In the genomic region with DNA sequence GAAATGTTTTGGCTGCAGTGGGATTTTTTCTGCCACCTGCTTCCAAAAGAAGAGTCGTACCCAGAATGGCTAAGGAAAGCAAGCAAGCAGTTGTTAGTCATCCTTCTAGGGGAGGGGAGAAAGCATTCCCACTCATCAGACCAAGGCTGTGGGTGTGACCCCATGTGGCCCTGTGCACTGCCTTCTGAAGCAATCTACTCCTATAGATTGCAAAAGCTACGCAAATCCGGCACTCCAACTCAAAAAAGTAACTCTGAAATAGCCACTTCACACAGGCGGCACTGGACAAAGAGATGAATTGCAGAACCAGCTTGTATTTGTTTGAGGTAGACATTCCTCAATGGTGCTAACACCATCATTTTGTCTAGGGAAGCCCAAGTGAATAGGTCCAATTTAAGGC, we compare ENCODE assay signal across 22 cellular contexts.
"Had no signal": no experiment of that assay in that cellular context is flagged by ENCODE, and none has a peak within 500 bp of the region (broad histone marks: within the 10 kb centered on the region; RNA-seq: fewer than 3 reads in every experiment).

No MANE protein-coding gene starts in this region.

- H3K4me3 ChIP-seq: coronary artery, gastroesophageal sphincter, heart right ventricle, spleen, testis had no signal

- DNase-seq: activated CD4-positive, alpha-beta T cell treated with anti-CD3 and anti-CD28 coated beads, Interleukin-2, amount 50 U/mL, for 4 hours; activated CD4-positive, CD25-positive, alpha-beta regulatory T cell treated with anti-CD3 and anti-CD28 coated beads, Interleukin-2, amount 50 U/mL, for 72 hours; activated naive CD4-positive, alpha-beta T cell treated with Interleukin-2 at 50 U/mL for 16 hours; activated T-cell treated with anti-CD3 and anti-CD28 coated beads, Interleukin-2, amount 50 U/mL, for 24 hours; anterior cingulate cortex; brain microvascular endothelial cell; heart right ventricle; mesendoderm; natural killer cell; spleen; stimulated activated CD4-positive, alpha-beta T cell treated with anti-CD3 and anti-CD28 coated beads, Interleukin-4, amount 100 ng/mL, for 4 hours; testis had no signal

- H2AFZ ChIP-seq: parathyroid adenoma had no signal

- H3K27ac Mint-ChIP-seq: activated T-cell treated with anti-CD3 and anti-CD28 coated beads, Interleukin-2, amount 50 U/mL, for 24 hours; activated T-helper 2 cell treated with anti-CD3 and anti-CD28 coated beads, Interferon-gamma antibody, Interleukin-2, Interleukin-4, amounts not matched to agents 10 μg/mL and 5 μg/mL and 100 μg/mL, durations not matched to agents 14 hours and 24 hours and 36 hours; natural killer cell; stimulated activated memory B cell treated with anti-CD40 and anti-IgM and Interleukin-4, amounts not matched to agents 10 μg/mL and 1 μg/mL and 100 μg/mL, for 72 hours; T-helper 1 cell treated with Interleukin-12 subunit alpha and Interleukin-12 subunit beta and Interleukin-4 antibody, amounts not matched to agents 30 μg/mL and 1 μg/mL, for 36 hours; type B pancreatic cell had no signal

- H3K9me3 ChIP-seq: gastroesophageal sphincter, testis had no signal

- H3K27me3 Mint-ChIP-seq: activated T-cell treated with anti-CD3 and anti-CD28 coated beads, Interleukin-2, amount 50 U/mL, for 24 hours; central memory CD8-positive, alpha-beta T cell; stimulated activated memory B cell treated with anti-CD40 and anti-IgM and Interleukin-4, amounts not matched to agents 10 μg/mL and 1 μg/mL and 100 μg/mL, for 72 hours; type B pancreatic cell had no signal

- H3K27ac ChIP-seq: brain microvascular endothelial cell, coronary artery, gastroesophageal sphincter, heart right ventricle, parathyroid adenoma, spleen, testis, VCaP had no signal

- H3K9me3 Mint-ChIP-seq: activated T-cell treated with anti-CD3 and anti-CD28 coated beads, Interleukin-2, amount 50 U/mL, for 24 hours; central memory CD8-positive, alpha-beta T cell; natural killer cell had no signal

- ATAC-seq: gastroesophageal sphincter; heart right ventricle; natural killer cell; sciatic nerve; stimulated activated memory B cell treated with anti-CD40 and anti-IgM and Interleukin-4, amounts not matched to agents 10 μg/mL and 1 μg/mL and 100 μg/mL, for 72 hours had no signal

- H3K4me1 ChIP-seq: gastroesophageal sphincter, heart right ventricle, parathyroid adenoma, testis had no signal

- H3K79me2 ChIP-seq: parathyroid adenoma had no signal

- H3K27me3 ChIP-seq: brain microvascular endothelial cell, gastroesophageal sphincter, heart right ventricle, spleen, testis had no signal

- H3K9ac ChIP-seq: parathyroid adenoma had no signal

- H3K4me3 Mint-ChIP-seq: activated T-cell treated with anti-CD3 and anti-CD28 coated beads, Interleukin-2, amount 50 U/mL, for 24 hours; central memory CD8-positive, alpha-beta T cell; natural killer cell; stimulated activated memory B cell treated with anti-CD40 and anti-IgM and Interleukin-4, amounts not matched to agents 10 μg/mL and 1 μg/mL and 100 μg/mL, for 72 hours; T-helper 1 cell treated with Interleukin-12 subunit alpha and Interleukin-12 subunit beta and Interleukin-4 antibody, amounts not matched to agents 30 μg/mL and 1 μg/mL, for 36 hours; type B pancreatic cell had no signal
